ENCODE assay signal across 11 cellular contexts in the genomic region with DNA sequence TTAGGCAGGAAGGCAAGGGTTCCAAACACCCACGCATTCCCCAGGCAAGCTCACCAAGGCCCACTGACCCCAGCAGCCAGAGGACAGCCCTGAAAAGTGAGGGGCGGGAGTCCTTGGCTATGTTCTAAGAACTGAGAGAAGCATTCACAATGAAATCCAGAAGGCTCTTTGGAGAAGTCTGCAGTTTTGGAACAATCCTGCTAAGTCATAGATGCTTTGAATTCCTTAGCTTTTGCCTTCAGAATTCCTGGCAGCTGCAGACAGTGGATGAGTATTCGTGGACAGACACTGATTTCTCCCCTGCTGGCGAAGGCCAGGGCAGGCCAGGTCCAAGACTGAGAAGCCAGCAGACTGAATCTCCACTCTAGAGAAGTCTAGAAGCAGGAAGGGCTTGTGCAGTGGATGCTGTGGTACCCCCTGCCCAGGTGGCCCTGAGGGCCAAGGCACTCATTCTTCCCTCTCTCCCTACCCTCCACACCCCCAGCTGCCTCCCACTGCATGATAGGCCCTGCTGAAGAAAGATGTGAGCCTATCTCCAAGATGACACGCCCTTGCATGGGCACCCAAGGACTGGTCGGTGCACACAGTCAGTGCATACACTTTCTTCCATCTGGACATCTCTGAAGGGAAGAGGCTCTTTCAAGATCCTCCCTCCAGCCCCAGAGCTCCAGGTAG.
DNase-seq lines count a peak whose midpoint lies in the region; ATAC-seq, FAIRE-seq and TF ChIP-seq lines count a peak whose summit lies in the region.
"Had no signal": no experiment of that assay in that cellular context is flagged by ENCODE, and none has a peak within 500 bp of the region (broad histone marks: within the 10 kb centered on the region; RNA-seq: fewer than 3 reads in every experiment).

No MANE protein-coding gene starts in this region.

- no peaks in the 10 kb centered on the region for H4K20me1 ChIP-seq in astrocyte (ENCODE audit: insufficient read depth, low read length)

- H3K9ac ChIP-seq in astrocyte (ENCODE audit: low read length) (peak overlapping the region; percentile 75), rectal smooth muscle tissue (ENCODE audit: low read length) (no peak overlapping the region)

- H3K79me2 ChIP-seq in astrocyte (ENCODE audit: insufficient read depth, low read length), result no peaks in the 10 kb centered on the region

- peak; percentile 89 for DNase-seq in ELR (ENCODE audit: low read depth)
- DNase-seq in astrocyte (ENCODE audit: low read depth), result peak; percentile 94
- DNase-seq in heart left ventricle, result no peak
- no peak for DNase-seq in occipital lobe (lab: John Stamatoyannopoulos, UW)
- DNase-seq in activated T-cell treated with anti-CD3 and anti-CD28 coated beads for 4 hours, result no peak
- DNase-seq in KG1 (lab: John Stamatoyannopoulos, UW), result no peak
- DNase-seq in naive thymus-derived CD8-positive, alpha-beta T cell, result no peak
- DNase-seq: NCI-H524 had no signal

- H3K27ac ChIP-seq in astrocyte (ENCODE audit: low read depth, low read length) (peak overlapping the region; percentile 95), heart left ventricle (peak overlapping the region in 1 of 12 donors; percentile 70), rectal smooth muscle tissue (ENCODE audit: low read depth, low read length) (peak overlapping the region; percentile 75)

- ATAC-seq in heart left ventricle, result peak in 3 of 4 donors; percentile 10 to 44 (median 24)
- ATAC-seq in naive thymus-derived CD8-positive, alpha-beta T cell, result no peak

- WGBS in heart left ventricle, 4 donors, result 58 to 79% (median 73%) methylated on average over 6 of the region's 6 CpGs

- peaks cover 2% of the 10 kb centered on the region for H3K9me3 Mint-ChIP-seq in astrocyte (ENCODE audit: unreplicated experiment)
- no peaks in the 10 kb centered on the region for H3K9me3 Mint-ChIP-seq in naive thymus-derived CD8-positive, alpha-beta T cell

- H3K27ac Mint-ChIP-seq in astrocyte (ENCODE audit: unreplicated experiment), result peak overlapping the region; percentile 94
- no peak overlapping the region for H3K27ac Mint-ChIP-seq in naive thymus-derived CD8-positive, alpha-beta T cell

- POLR2A ChIA-PET in naive thymus-derived CD8-positive, alpha-beta T cell (lab: Charles Lee), result no interaction called here

- peak; percentile 93 for FAIRE-seq in astrocyte (lab: Jason Lieb, UNC)
- FAIRE-seq: colon, GM19239 had no signal

- H3K27me3 Mint-ChIP-seq in astrocyte (ENCODE audit: low read depth, unreplicated experiment), result peaks cover 3% of the 10 kb centered on the region
- H3K27me3 Mint-ChIP-seq in naive thymus-derived CD8-positive, alpha-beta T cell, result peaks cover 6 to 30% (median 25%) of the 10 kb centered on the region in 5 donors

- H3K4me1 ChIP-seq in astrocyte (ENCODE audit: insufficient read depth, low read length) (peaks cover 38% of the 10 kb centered on the region), heart left ventricle (peaks cover 0 to 21% (median 8%) of the 10 kb centered on the region in 12 donors), rectal smooth muscle tissue (ENCODE audit: control insufficient read depth, insufficient read depth, low read length) (peaks cover 32% of the 10 kb centered on the region)

- no peaks in the 10 kb centered on the region for H3K36me3 ChIP-seq in astrocyte (ENCODE audit: insufficient read depth, low read length)
- no peaks in the 10 kb centered on the region for H3K36me3 ChIP-seq in heart left ventricle
- H3K36me3 ChIP-seq in rectal smooth muscle tissue (ENCODE audit: control insufficient read depth, insufficient read depth, low read length), result no peaks in the 10 kb centered on the region

- H3K9me3 ChIP-seq in astrocyte (ENCODE audit: insufficient read depth, low read depth, low read length) (no peaks in the 10 kb centered on the region), heart left ventricle (no peaks in the 10 kb centered on the region)

- TF ChIP-seq POLR2A in heart left ventricle (IDR thresholded peaks at IDR 0.05), result no peak

- intact Hi-C loops in heart left ventricle (cut with DNase I), result no loop called here

- no peak overlapping the region for H3K4me3 Mint-ChIP-seq in astrocyte (ENCODE audit: unreplicated experiment)
- H3K4me3 Mint-ChIP-seq in naive thymus-derived CD8-positive, alpha-beta T cell, result no peak overlapping the region

- H3K4me1 Mint-ChIP-seq in astrocyte (ENCODE audit: low read depth, unreplicated experiment), result peaks cover 44% of the 10 kb centered on the region
- H3K4me1 Mint-ChIP-seq in naive thymus-derived CD8-positive, alpha-beta T cell, result peaks cover 0 to 3% (median 0%) of the 10 kb centered on the region in 4 donors

- no peak overlapping the region for H2AFZ ChIP-seq in astrocyte (ENCODE audit: low read depth, low read length)

- H3K36me3 Mint-ChIP-seq in astrocyte (ENCODE audit: low read depth, unreplicated experiment), result peaks cover 4% of the 10 kb centered on the region
- H3K36me3 Mint-ChIP-seq in naive thymus-derived CD8-positive, alpha-beta T cell, result no peaks in the 10 kb centered on the region

- peak overlapping the region; percentile 68 for H3K4me2 ChIP-seq in astrocyte (ENCODE audit: low read length)

- H3K4me3 ChIP-seq in astrocyte (ENCODE audit: insufficient read depth, low read depth, low read length) (peak overlapping the region; percentile 22), heart left ventricle (no peak overlapping the region), rectal smooth muscle tissue (ENCODE audit: low read length) (no peak overlapping the region)

- TF ChIP-seq CTCF in astrocyte (IDR thresholded peaks at IDR 0.05; ENCODE audit: insufficient read depth, low read depth, low read length) (peak; percentile 22), heart left ventricle (IDR thresholded peaks at IDR 0.05) (peak in 2 of 12 donors; percentile 6 to 11)

- H3K27me3 ChIP-seq in astrocyte (ENCODE audit: insufficient read depth, low read length) (no peaks in the 10 kb centered on the region), heart left ventricle (no peaks in the 10 kb centered on the region), rectal smooth muscle tissue (ENCODE audit: control insufficient read depth, insufficient read depth, low read length) (no peaks in the 10 kb centered on the region)

Comparison
In these comparisons a context has a peak if more than half of its experiments do, and no peak if none do; other contexts are left out.
1. DNase-seq: peak in ELR (single experiment) and astrocyte (single experiment); none in heart left ventricle (0 of 5), occipital lobe (single experiment), activated T-cell treated with anti-CD3 and anti-CD28 coated beads for 4 hours (single experiment), KG1 (single experiment) and naive thymus-derived CD8-positive, alpha-beta T cell (0 of 10).
2. ATAC-seq: peak in heart left ventricle (3 of 4); none in naive thymus-derived CD8-positive, alpha-beta T cell (0 of 2).